Comparison of ENCODE assay signal across 8 cellular contexts in genomic region chr16:21510869-21511255, GRCh38.
A peak's percentile ranks its signal among the peaks of the same experiment; 100 is the strongest.
DNase-seq lines count a peak whose midpoint lies in the region; ATAC-seq and TF ChIP-seq lines count a peak whose summit lies in the region.
"Not testable (repeated sequence)": the region's sequence is repeated elsewhere in the genome, so short reads cannot be mapped to it uniquely, and the experiment has no call there.

No MANE protein-coding gene starts in this region.

- intact Hi-C loops in activated T-helper 1 cell treated with anti-CD3 and anti-CD28 coated beads, Interleukin-12 subunit alpha, Interleukin-12 subunit beta, Interleukin-2, Interleukin-4 antibody, amounts not matched to agents 30 ng/mL and 10 ng/mL and 1 ng/mL, durations not matched to agents 14 hours and 24 hours and 36 hours (cut with micrococcal nuclease); breast epithelium (cut with DNase I; ENCODE audit: low total_unique reads); left ventricle myocardium inferior (cut with micrococcal nuclease); natural killer cell (cut with micrococcal nuclease); transverse colon (cut with DNase I; ENCODE audit: low total_unique reads): not testable (repeated sequence)

- peak overlapping the region in 2 of 3 donors; percentile 28 to 74 for H3K9ac ChIP-seq in skeletal muscle tissue (ENCODE audit: low read depth in 1 of 3, low read length in 3 of 3)

- H3K27ac Mint-ChIP-seq in CD8-positive, alpha-beta memory T cell, result peak overlapping the region in 7 of 8 donors; percentile 59 to 96 (median 91)
- H3K27ac Mint-ChIP-seq in T-helper 17 cell (peak overlapping the region; percentile 93), natural killer cell (peak overlapping the region in 1 of 2 donors; percentile 16)
- not testable (repeated sequence) for H3K27ac Mint-ChIP-seq in activated T-helper 1 cell treated with anti-CD3 and anti-CD28 coated beads, Interleukin-12 subunit alpha, Interleukin-12 subunit beta, Interleukin-2, Interleukin-4 antibody, amounts not matched to agents 30 ng/mL and 10 ng/mL and 1 ng/mL, durations not matched to agents 14 hours and 24 hours and 36 hours

- POLR2A ChIA-PET in CD8-positive, alpha-beta memory T cell (lab: Charles Lee), result not testable (repeated sequence)

- H3K4me3 ChIP-seq in CD8-positive, alpha-beta memory T cell (ENCODE audit: low read length); breast epithelium; skeletal muscle tissue (ENCODE audit: low read length in 3 of 3); transverse colon: not testable (repeated sequence)
- H3K4me3 ChIP-seq in left ventricle myocardium inferior, result peak overlapping the region; percentile 32

- H3K27me3 ChIP-seq in CD8-positive, alpha-beta memory T cell (ENCODE audit: insufficient read depth, low read length, poor library complexity, severe bottlenecking); breast epithelium; left ventricle myocardium inferior (ENCODE audit: low read depth); skeletal muscle tissue (ENCODE audit: control insufficient read depth in 3 of 3, insufficient read depth in 3 of 3, low read length in 3 of 3); transverse colon: not testable (repeated sequence)

- H3K27ac ChIP-seq in CD8-positive, alpha-beta memory T cell (ENCODE audit: low read depth, low read length), result not testable (repeated sequence)
- H3K27ac ChIP-seq in breast epithelium (peak overlapping the region; percentile 74 to 78), left ventricle myocardium inferior (replicated peaks) (peak overlapping the region; percentile 93), skeletal muscle tissue (ENCODE audit: low read depth, low read length) (peak overlapping the region; percentile 93), transverse colon (peak overlapping the region; percentile 70 to 99 (median 93))

- not testable (repeated sequence) for TF ChIP-seq EP300 in transverse colon (IDR thresholded peaks at IDR 0.05; ENCODE audit: low read depth)

- TF ChIP-seq POLR2A in breast epithelium (IDR thresholded peaks at IDR 0.05); transverse colon (IDR thresholded peaks at IDR 0.05): not testable (repeated sequence)

- peaks cover 32% of the 10 kb centered on the region for H3K4me1 ChIP-seq in CD8-positive, alpha-beta memory T cell (ENCODE audit: insufficient read depth, low read length)
- H3K4me1 ChIP-seq in breast epithelium, result peaks cover 6 to 44% of the 10 kb centered on the region in 2 donors
- H3K4me1 ChIP-seq in left ventricle myocardium inferior, result peaks cover 100% of the 10 kb centered on the region
- H3K4me1 ChIP-seq in skeletal muscle tissue (ENCODE audit: control insufficient read depth in 3 of 3, insufficient read depth in 3 of 3, low read length in 3 of 3), result peaks cover 80 to 92% (median 88%) of the 10 kb centered on the region in 3 donors
- H3K4me1 ChIP-seq in transverse colon, result peaks cover 71 to 100% (median 82%) of the 10 kb centered on the region in 4 donors

- ATAC-seq in T-helper 17 cell, natural killer cell: not testable (repeated sequence)

- not testable (repeated sequence) for H3K9me3 Mint-ChIP-seq in CD8-positive, alpha-beta memory T cell; activated T-helper 1 cell treated with anti-CD3 and anti-CD28 coated beads, Interleukin-12 subunit alpha, Interleukin-12 subunit beta, Interleukin-2, Interleukin-4 antibody, amounts not matched to agents 30 ng/mL and 10 ng/mL and 1 ng/mL, durations not matched to agents 14 hours and 24 hours and 36 hours; natural killer cell

- not testable (repeated sequence) for H3K27me3 Mint-ChIP-seq in CD8-positive, alpha-beta memory T cell; T-helper 17 cell; activated T-helper 1 cell treated with anti-CD3 and anti-CD28 coated beads, Interleukin-12 subunit alpha, Interleukin-12 subunit beta, Interleukin-2, Interleukin-4 antibody, amounts not matched to agents 30 ng/mL and 10 ng/mL and 1 ng/mL, durations not matched to agents 14 hours and 24 hours and 36 hours (ENCODE audit: insufficient read depth); natural killer cell (ENCODE audit: low read depth in 2 of 2)

- TF ChIP-seq CTCF in breast epithelium (IDR thresholded peaks at IDR 0.05); left ventricle myocardium inferior (IDR thresholded peaks at IDR 0.05; ENCODE audit: borderline replicate concordance); natural killer cell (IDR thresholded peaks at IDR 0.05); transverse colon (IDR thresholded peaks at IDR 0.05): not testable (repeated sequence)

- 89 to 92% methylated on average over 3 to 4 of the region's 4 CpGs for whole genome bisulfite sequencing in transverse colon (ENCODE audit: low coverage in 1 of 2), 2 donors

- peaks cover 55 to 94% (median 67%) of the 10 kb centered on the region in 3 donors for H3K4me1 Mint-ChIP-seq in CD8-positive, alpha-beta memory T cell
- H3K4me1 Mint-ChIP-seq in T-helper 17 cell (peaks cover 58% of the 10 kb centered on the region), natural killer cell (peaks cover 38 to 51% of the 10 kb centered on the region in 2 donors)
- H3K4me1 Mint-ChIP-seq in activated T-helper 1 cell treated with anti-CD3 and anti-CD28 coated beads, Interleukin-12 subunit alpha, Interleukin-12 subunit beta, Interleukin-2, Interleukin-4 antibody, amounts not matched to agents 30 ng/mL and 10 ng/mL and 1 ng/mL, durations not matched to agents 14 hours and 24 hours and 36 hours (ENCODE audit: low read depth), result peaks cover 86% of the 10 kb centered on the region

- not testable (repeated sequence) for H3K4me3 Mint-ChIP-seq in CD8-positive, alpha-beta memory T cell; natural killer cell
- H3K4me3 Mint-ChIP-seq in T-helper 17 cell, result peak overlapping the region; percentile 12
- H3K4me3 Mint-ChIP-seq in activated T-helper 1 cell treated with anti-CD3 and anti-CD28 coated beads, Interleukin-12 subunit alpha, Interleukin-12 subunit beta, Interleukin-2, Interleukin-4 antibody, amounts not matched to agents 30 ng/mL and 10 ng/mL and 1 ng/mL, durations not matched to agents 14 hours and 24 hours and 36 hours, result peak overlapping the region; percentile 19

- in situ Hi-C loops in transverse colon (cut with MboI; ENCODE audit: low pct_ligation_motif_present in 1 of 4, low pct_unique_long_range_greater_than_20kb in 1 of 4, low sequenced_read_pairs in 3 of 4), result not testable (repeated sequence)

- peaks cover 0 to 55% (median under 1%) of the 10 kb centered on the region in 3 donors for H3K36me3 Mint-ChIP-seq in CD8-positive, alpha-beta memory T cell
- not testable (repeated sequence) for H3K36me3 Mint-ChIP-seq in T-helper 17 cell (ENCODE audit: low read depth); natural killer cell
- peaks cover 36% of the 10 kb centered on the region for H3K36me3 Mint-ChIP-seq in activated T-helper 1 cell treated with anti-CD3 and anti-CD28 coated beads, Interleukin-12 subunit alpha, Interleukin-12 subunit beta, Interleukin-2, Interleukin-4 antibody, amounts not matched to agents 30 ng/mL and 10 ng/mL and 1 ng/mL, durations not matched to agents 14 hours and 24 hours and 36 hours (ENCODE audit: low read depth)

- CTCF ChIA-PET in CD8-positive, alpha-beta memory T cell (lab: Charles Lee), result not testable (repeated sequence)

- H3K9me3 ChIP-seq in CD8-positive, alpha-beta memory T cell (ENCODE audit: low read length); T-helper 17 cell (ENCODE audit: control insufficient read depth, low read length, poor library complexity, severe bottlenecking); breast epithelium; left ventricle myocardium inferior (replicated peaks); skeletal muscle tissue (ENCODE audit: control insufficient read depth in 3 of 3, low read length in 3 of 3); transverse colon: not testable (repeated sequence)

- H3K36me3 ChIP-seq in CD8-positive, alpha-beta memory T cell (ENCODE audit: insufficient read depth, low read length); breast epithelium; left ventricle myocardium inferior; skeletal muscle tissue (ENCODE audit: control insufficient read depth in 3 of 3, insufficient read depth in 3 of 3, low read length in 3 of 3); transverse colon: not testable (repeated sequence)

- not testable (repeated sequence) for DNase-seq in CD8-positive, alpha-beta memory T cell; T-helper 17 cell; activated T-helper 1 cell treated with anti-CD3 and anti-CD28 coated beads, Interleukin-12 subunit alpha, Interleukin-12 subunit beta, Interleukin-2, Interleukin-4 antibody, amounts not matched to agents 30 ng/mL and 10 ng/mL and 1 ng/mL, durations not matched to agents 14 hours and 24 hours and 36 hours (ENCODE audit: low spot score); left ventricle myocardium inferior
- DNase-seq in breast epithelium (ENCODE audit: low spot score in 2 of 2), result peak in 1 of 2 donors; percentile 25
- peak; percentile 12 for DNase-seq in natural killer cell
- DNase-seq in transverse colon, result peak; percentile 3
